11 cellular contexts compared by ENCODE assay signal in the genomic region with DNA sequence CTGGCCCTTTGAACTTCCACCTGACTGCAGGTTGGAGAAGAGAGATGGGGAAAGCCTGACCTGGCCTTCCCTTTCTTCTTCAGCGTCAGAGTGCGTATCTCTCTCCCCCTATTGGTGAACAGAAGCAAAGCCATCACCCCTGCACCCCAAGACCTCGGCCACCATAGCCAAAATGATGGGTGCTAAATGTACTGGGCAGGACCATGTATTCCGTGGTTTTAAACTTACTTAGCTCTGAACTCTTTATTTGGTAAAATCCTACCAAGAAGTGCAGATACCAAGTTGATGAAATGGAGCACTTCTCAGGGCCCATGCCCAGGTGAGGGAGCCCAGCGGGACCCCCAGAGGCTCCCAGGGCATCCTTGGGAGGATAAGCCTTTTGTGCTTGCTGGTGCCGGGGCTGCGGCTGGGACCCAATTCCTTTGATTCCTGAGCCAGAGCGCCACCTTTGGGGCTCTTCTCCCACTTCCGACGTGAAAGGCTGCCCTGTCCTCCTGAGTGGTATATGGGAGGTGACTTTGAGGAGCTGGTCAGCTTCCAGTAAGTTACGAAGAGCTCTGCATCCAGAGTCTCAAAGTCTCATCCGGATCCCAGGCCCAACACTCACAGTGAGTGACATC.
DNase-seq lines count a peak whose midpoint lies in the region; TF ChIP-seq lines count a peak whose summit lies in the region.
"Had no signal": no experiment of that assay in that cellular context is flagged by ENCODE, and none has a peak within 500 bp of the region (broad histone marks: within the 10 kb centered on the region; RNA-seq: fewer than 3 reads in every experiment).

No MANE protein-coding gene starts in this region.

- 0 out of 2 replicates have a peak, but pooled peaks cover 4% of the 10 kb centered on the region for H3F3A ChIP-seq in Loucy (ENCODE audit: low read depth)

- in situ Hi-C loops in brain microvascular endothelial cell (cut with HindIII; ENCODE audit: low pct_ligation_motif_present, low sequenced_read_pairs), result no loop called here

- H3K9me2 ChIP-seq in Loucy (replicated peaks; ENCODE audit: low read depth, low read length), result no peaks in the 10 kb centered on the region

- H3K36me3 Mint-ChIP-seq in T-helper 2 cell treated with Interferon-gamma antibody and Interleukin-4, amounts not matched to agents 5 μg/mL and 100 μg/mL, for 36 hours (ENCODE audit: low read depth), result peaks cover 97% of the 10 kb centered on the region

- H3K79me2 ChIP-seq in Loucy (ENCODE audit: insufficient read depth, low read length), result no peaks in the 10 kb centered on the region

- H3K9me3 Mint-ChIP-seq in T-helper 2 cell treated with Interferon-gamma antibody and Interleukin-4, amounts not matched to agents 5 μg/mL and 100 μg/mL, for 36 hours, result no peaks in the 10 kb centered on the region

- H3K9ac ChIP-seq in Loucy (ENCODE audit: low read depth, low read length, poor library complexity, severe bottlenecking) (no peak overlapping the region), rectal smooth muscle tissue (ENCODE audit: low read length) (no peak overlapping the region)

- no peak overlapping the region for H3K4me2 ChIP-seq in Loucy (ENCODE audit: low read depth, low read length, poor library complexity, severe bottlenecking)

- H3K4me1 ChIP-seq in Loucy (ENCODE audit: insufficient read depth, low read length, poor library complexity, severe bottlenecking) (peaks cover 21% of the 10 kb centered on the region), rectal smooth muscle tissue (ENCODE audit: control insufficient read depth, insufficient read depth, low read length) (peaks cover 50% of the 10 kb centered on the region)

- H3K9me3 ChIP-seq in Loucy (ENCODE audit: insufficient read depth, low read depth, low read length), result no peaks in the 10 kb centered on the region
- H3K9me3 ChIP-seq: thyroid gland had no signal

- H3K4me3 ChIP-seq in Loucy (ENCODE audit: low read length, poor library complexity, severe bottlenecking) (no peak overlapping the region), brain microvascular endothelial cell (ENCODE audit: low read depth, low read length) (no peak overlapping the region), rectal smooth muscle tissue (ENCODE audit: low read length) (no peak overlapping the region)
- H3K4me3 ChIP-seq: thyroid gland had no signal

- peaks cover 6% of the 10 kb centered on the region for H4K20me1 ChIP-seq in Loucy (ENCODE audit: insufficient read depth, low read length, poor library complexity, severe bottlenecking)

- no peaks in the 10 kb centered on the region for H3K27me3 Mint-ChIP-seq in T-helper 2 cell treated with Interferon-gamma antibody and Interleukin-4, amounts not matched to agents 5 μg/mL and 100 μg/mL, for 36 hours (ENCODE audit: low read depth)

- H3K4me3 Mint-ChIP-seq in T-helper 2 cell treated with Interferon-gamma antibody and Interleukin-4, amounts not matched to agents 5 μg/mL and 100 μg/mL, for 36 hours, result peak overlapping the region; percentile 42

- peak overlapping the region; percentile 60 for H3K27ac Mint-ChIP-seq in T-helper 2 cell treated with Interferon-gamma antibody and Interleukin-4, amounts not matched to agents 5 μg/mL and 100 μg/mL, for 36 hours

- no peak overlapping the region for H3K27ac ChIP-seq in brain microvascular endothelial cell
- peak overlapping the region; percentile 16 for H3K27ac ChIP-seq in rectal smooth muscle tissue (ENCODE audit: low read depth, low read length)
- H3K27ac ChIP-seq: thyroid gland had no signal

- H3K36me3 ChIP-seq in Loucy (ENCODE audit: insufficient read depth, low read length), result no peaks in the 10 kb centered on the region
- H3K36me3 ChIP-seq in brain microvascular endothelial cell (replicated peaks), result no peaks in the 10 kb centered on the region
- H3K36me3 ChIP-seq in rectal smooth muscle tissue (ENCODE audit: control insufficient read depth, insufficient read depth, low read length), result peaks cover 54% of the 10 kb centered on the region

- TF ChIP-seq CTCF in Loucy (conservative IDR thresholded peaks at IDR 0.05; ENCODE audit: low read length), result peak; percentile 28; the same call in 1 of the 2 replicates
- TF ChIP-seq CTCF in brain microvascular endothelial cell (IDR thresholded peaks at IDR 0.05; ENCODE audit: low read depth, low read length, missing control alignments), result peak; percentile 1

- H3K4me1 Mint-ChIP-seq in T-helper 2 cell treated with Interferon-gamma antibody and Interleukin-4, amounts not matched to agents 5 μg/mL and 100 μg/mL, for 36 hours (ENCODE audit: low read depth), result peaks cover 73% of the 10 kb centered on the region

- H3K27me3 ChIP-seq in Loucy (ENCODE audit: insufficient read depth, low read length, poor library complexity, severe bottlenecking), result no peaks in the 10 kb centered on the region
- peaks cover 2% of the 10 kb centered on the region for H3K27me3 ChIP-seq in brain microvascular endothelial cell (replicated peaks)
- H3K27me3 ChIP-seq in rectal smooth muscle tissue (ENCODE audit: control insufficient read depth, insufficient read depth, low read length), result no peaks in the 10 kb centered on the region
- H3K27me3 ChIP-seq: thyroid gland had no signal

- DNase-seq in T-helper 2 cell treated with Interferon-gamma antibody and Interleukin-4, amounts not matched to agents 5 μg/mL and 100 μg/mL, for 36 hours (ENCODE audit: low spot score), result no peak
- DNase-seq in T-helper 2 cell (no peak), brain microvascular endothelial cell (no peak), putamen (ENCODE audit: low spot score) (no peak), OCI-M1 (lab: John Stamatoyannopoulos, UW) (no peak), CD1c-positive myeloid dendritic cell (ENCODE audit: extremely low spot score) (no peak)
- DNase-seq: left cardiac atrium, small intestine, thyroid gland had no signal

- H2AFZ ChIP-seq in Loucy (ENCODE audit: low read length), result no peak overlapping the region
